1 cellular context compared by ENCODE assay signal in the genomic region with DNA sequence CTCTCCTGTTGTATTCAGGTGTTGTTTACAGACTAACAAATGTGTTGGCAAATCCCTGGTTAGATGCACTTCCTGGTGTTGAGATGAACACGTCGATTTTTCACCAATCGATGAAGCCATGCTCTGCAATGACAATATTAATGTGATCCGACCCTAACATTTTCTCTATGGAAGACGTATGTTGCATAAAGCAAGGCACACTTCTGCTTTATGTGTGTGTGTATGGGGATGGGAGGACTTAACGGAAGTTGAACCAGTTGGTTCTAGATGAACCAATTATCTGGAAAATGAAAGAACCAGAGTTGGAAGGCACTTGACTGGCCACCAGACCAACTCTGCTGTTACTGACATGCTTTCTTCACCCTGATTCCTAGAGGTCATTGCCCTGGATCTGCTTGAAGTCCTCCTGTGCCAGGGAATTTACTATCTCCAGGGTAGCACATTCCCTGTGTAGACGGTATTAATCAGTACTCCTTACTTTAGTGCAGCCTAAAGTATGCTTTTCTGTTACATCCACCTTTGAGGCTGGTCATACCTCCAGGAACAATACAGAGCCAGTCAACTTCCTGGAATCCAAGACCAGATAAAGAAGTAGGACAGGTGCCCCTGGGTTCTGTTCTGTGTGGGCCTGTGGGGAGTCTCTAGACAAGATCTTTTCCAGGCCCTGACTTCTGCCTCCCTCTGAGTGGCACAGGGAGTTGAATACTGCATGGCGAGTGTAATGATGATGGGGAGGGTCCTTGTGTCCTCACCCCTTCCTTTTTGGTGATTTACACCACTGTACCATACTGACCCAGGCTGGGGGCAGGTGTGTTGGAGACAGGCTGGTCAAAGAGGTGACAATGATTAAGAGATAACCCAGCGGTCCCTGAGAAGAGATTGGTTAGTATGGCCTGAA.
TF ChIP-seq lines count a peak whose summit lies in the region.

No MANE protein-coding gene starts in this region.

TF ChIP-seq in K562, 482 proteins besides CTCF, POLR2A, EP300 and RAD21:
- TF ChIP-seq ZNF668 (CRISPR knock-in tag; IDR thresholded peaks at IDR 0.05) (no peak), POLR2AphosphoS5 (IDR thresholded peaks at IDR 0.05; ENCODE audit: control insufficient read depth, insufficient read depth, low read depth, low read length) (peak; percentile 9; the same call in 1 of the 2 replicates)
